1 cellular context compared by ENCODE assay signal in the genomic region with DNA sequence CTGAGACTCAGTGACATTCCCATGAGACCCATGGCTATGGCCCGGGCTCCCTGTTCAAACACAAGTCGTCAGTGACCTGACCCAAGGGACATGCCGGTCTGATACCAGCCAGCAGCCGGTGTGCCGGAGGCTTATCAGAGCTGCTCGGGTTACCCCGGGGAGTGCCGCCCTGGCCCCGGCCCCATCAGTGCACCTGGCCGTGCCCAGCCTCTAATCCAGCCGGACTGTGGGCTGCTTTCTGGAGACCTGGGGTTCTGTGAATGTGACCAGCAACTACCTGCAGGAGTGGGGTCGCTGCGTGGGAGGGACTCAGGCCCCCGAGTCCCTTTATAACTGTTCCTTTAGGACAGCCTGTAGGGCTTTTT.
TF ChIP-seq lines count a peak whose summit lies in the region.

No MANE protein-coding gene starts in this region.

TF ChIP-seq in K562, 482 proteins besides CTCF, POLR2A, EP300 and RAD21 (continued from another document):
- TF ChIP-seq, protein P1, sequence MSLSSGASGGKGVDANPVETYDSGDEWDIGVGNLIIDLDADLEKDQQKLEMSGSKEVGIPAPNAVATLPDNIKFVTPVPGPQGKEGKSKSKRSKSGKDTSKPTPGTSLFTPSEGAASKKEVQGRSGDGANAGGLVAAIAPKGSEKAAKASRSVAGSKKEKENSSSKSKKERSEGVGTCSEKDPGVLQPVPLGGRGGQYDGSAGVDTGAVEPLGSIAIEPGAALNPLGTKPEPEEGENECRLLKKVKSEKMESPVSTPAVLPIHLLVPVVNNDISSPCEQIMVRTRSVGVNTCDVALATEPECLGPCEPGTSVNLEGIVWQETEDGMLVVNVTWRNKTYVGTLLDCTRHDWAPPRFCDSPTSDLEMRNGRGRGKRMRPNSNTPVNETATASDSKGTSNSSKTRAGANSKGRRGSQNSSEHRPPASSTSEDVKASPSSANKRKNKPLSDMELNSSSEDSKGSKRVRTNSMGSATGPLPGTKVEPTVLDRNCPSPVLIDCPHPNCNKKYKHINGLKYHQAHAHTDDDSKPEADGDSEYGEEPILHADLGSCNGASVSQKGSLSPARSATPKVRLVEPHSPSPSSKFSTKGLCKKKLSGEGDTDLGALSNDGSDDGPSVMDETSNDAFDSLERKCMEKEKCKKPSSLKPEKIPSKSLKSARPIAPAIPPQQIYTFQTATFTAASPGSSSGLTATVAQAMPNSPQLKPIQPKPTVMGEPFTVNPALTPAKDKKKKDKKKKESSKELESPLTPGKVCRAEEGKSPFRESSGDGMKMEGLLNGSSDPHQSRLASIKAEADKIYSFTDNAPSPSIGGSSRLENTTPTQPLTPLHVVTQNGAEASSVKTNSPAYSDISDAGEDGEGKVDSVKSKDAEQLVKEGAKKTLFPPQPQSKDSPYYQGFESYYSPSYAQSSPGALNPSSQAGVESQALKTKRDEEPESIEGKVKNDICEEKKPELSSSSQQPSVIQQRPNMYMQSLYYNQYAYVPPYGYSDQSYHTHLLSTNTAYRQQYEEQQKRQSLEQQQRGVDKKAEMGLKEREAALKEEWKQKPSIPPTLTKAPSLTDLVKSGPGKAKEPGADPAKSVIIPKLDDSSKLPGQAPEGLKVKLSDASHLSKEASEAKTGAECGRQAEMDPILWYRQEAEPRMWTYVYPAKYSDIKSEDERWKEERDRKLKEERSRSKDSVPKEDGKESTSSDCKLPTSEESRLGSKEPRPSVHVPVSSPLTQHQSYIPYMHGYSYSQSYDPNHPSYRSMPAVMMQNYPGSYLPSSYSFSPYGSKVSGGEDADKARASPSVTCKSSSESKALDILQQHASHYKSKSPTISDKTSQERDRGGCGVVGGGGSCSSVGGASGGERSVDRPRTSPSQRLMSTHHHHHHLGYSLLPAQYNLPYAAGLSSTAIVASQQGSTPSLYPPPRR (CRISPR knock-in tag; IDR thresholded peaks at IDR 0.05; ENCODE audit: borderline replicate concordance), result no peak
- 0 out of 2 replicates have a peak, but pooled peaks have one; percentile 29 for TF ChIP-seq CBFA2T3 (IDR thresholded peaks at IDR 0.05)
